In the genomic region with DNA sequence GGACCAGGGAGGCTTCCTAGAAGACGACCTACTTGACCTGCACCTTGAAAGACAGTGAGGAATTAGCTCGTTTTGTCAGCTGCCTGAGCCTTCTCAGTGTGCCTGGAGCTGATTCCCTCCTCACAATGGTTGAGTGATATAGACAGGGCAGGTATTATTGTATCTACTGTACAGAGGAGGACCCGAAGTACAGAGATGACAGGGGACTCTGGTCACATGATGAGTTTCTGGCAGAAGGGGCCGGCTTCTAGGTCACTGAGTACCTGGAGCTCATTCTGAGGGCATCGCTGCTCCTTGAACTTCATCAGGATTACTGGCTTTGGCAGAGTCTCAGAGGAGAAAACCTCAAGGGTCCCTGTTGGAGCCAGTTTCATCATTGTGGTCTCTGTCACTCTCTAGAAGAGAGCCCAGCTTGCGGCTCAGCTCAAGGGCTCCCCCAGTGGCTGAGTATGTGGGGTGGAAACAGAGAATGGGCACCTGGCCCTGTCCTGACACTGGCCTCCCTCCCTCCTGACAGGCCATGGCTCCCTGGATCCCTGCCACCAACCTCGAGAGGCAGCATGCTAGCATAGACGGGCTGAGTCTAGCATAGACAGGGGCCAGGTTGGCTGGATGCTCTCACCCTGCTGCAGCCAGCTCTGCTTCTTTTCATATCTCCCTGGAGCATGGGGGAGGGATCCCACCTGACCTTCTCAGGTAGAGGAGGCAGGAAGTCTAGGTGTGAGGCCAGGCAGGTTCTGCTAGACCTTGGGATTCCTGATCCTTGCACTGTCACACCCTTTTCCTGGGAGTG, we compare ENCODE assay signal across 8 cellular contexts. TPM values are rescaled to one million over a fixed set of nuclear protein-coding genes. Genes with fewer than 3 reads are reported as not detected.
DNase-seq lines count a peak whose midpoint lies in the region; ATAC-seq, FAIRE-seq and TF ChIP-seq lines count a peak whose summit lies in the region.

No MANE protein-coding gene starts in this region.

- CTCF ChIA-PET in A549 (lab: Yijun Ruan, JAX) = interaction anchor here (0.7 to 9.3 kb wide), 25 partner anchors 10 to 71 kb away, joined by 3 to 89 read pairs (median 4); a partner anchor contains a TSS

- peaks cover 100% of the 10 kb centered on the region for H3K27me3 ChIP-seq in neural progenitor cell
- H3K27me3 ChIP-seq in effector memory CD4-positive, alpha-beta T cell (replicated peaks; ENCODE audit: control insufficient read depth, insufficient read depth, low read length, poor library complexity, severe bottlenecking) = no peaks in the 10 kb centered on the region

- H3K27ac ChIP-seq in A549 (no peak overlapping the region), neural progenitor cell (no peak overlapping the region)
- H3K27ac ChIP-seq in effector memory CD4-positive, alpha-beta T cell (ENCODE audit: insufficient read depth, low read length, poor library complexity, severe bottlenecking) = no peak overlapping the region

- POLR2A ChIA-PET in A549 (lab: Yijun Ruan, JAX) = no interaction called here

- peak; percentile 32 to 52 for TF ChIP-seq RAD21 in A549 (conservative IDR thresholded peaks at IDR 0.05 in 1 of 2, IDR thresholded peaks at IDR 0.05 in 1 of 2)

- H3K79me2 ChIP-seq in neural progenitor cell (ENCODE audit: low read depth) = no peaks in the 10 kb centered on the region

- H3K4me3 ChIP-seq in A549 (no peak overlapping the region), GM12875 (ENCODE audit: low read depth, low read length) (no peak overlapping the region), fibroblast of mammary gland (ENCODE audit: control insufficient read depth, low read depth, low read length) (no peak overlapping the region), neural progenitor cell (no peak overlapping the region)
- H3K4me3 ChIP-seq in effector memory CD4-positive, alpha-beta T cell (ENCODE audit: insufficient read depth, low read depth, low read length, poor library complexity, severe bottlenecking) = no peak overlapping the region

- peak; percentile 47 for TF ChIP-seq CTCF in A549 (IDR thresholded peaks at IDR 0.05)
- TF ChIP-seq CTCF in GM12875 (IDR thresholded peaks at IDR 0.05; ENCODE audit: borderline replicate concordance, insufficient read depth, low read depth, low read length) = peak; percentile 96
- peak; percentile 87 for TF ChIP-seq CTCF in fibroblast of mammary gland (conservative IDR thresholded peaks at IDR 0.05; ENCODE audit: control insufficient read depth, insufficient read depth, low read depth, low read length)
- peak; percentile 74 for TF ChIP-seq CTCF in neural progenitor cell (IDR thresholded peaks at IDR 0.05)

- no peak for TF ChIP-seq POLR2A in A549 (IDR thresholded peaks at IDR 0.05; ENCODE audit: low read length)

- H3K36me3 ChIP-seq in neural progenitor cell = no peaks in the 10 kb centered on the region
- no peaks in the 10 kb centered on the region for H3K36me3 ChIP-seq in effector memory CD4-positive, alpha-beta T cell (ENCODE audit: control insufficient read depth, insufficient read depth, low read length)

- H3K27me3 Mint-ChIP-seq in neural progenitor cell (ENCODE audit: insufficient read depth, low read depth) = peaks cover 84% of the 10 kb centered on the region

- H2AFZ ChIP-seq in neural progenitor cell (replicated peaks) = no peak overlapping the region

- no peak for FAIRE-seq in A549 (lab: Jason Lieb, UNC)

- DNase-seq in A549 (ENCODE audit: low read depth in 1 of 2, low spot score in 1 of 2) = peak; percentile 42 to 68
- DNase-seq in NCI-H2196 treated with DMSO at 0.1 percent for 48 hours (lab: John Stamatoyannopoulos, UW; ENCODE audit: unreplicated experiment) = peak; percentile 85
- DNase-seq in activated CD8-positive, alpha-beta memory T cell treated with anti-CD3 and anti-CD28 coated beads, Interleukin-2, amount 50 U/mL, for 4 hours = peak; percentile 54
- DNase-seq in fibroblast of mammary gland (ENCODE audit: low read depth) = peak; percentile 69
- peak; percentile 69 for DNase-seq in neural progenitor cell (ENCODE audit: low spot score)
- no peak for DNase-seq in NCI-H2081 treated with DMSO at 0.1 percent for 48 hours (lab: John Stamatoyannopoulos, UW)
- DNase-seq in effector memory CD4-positive, alpha-beta T cell = no peak

- H3K4me2 ChIP-seq in A549 (no peak overlapping the region), neural progenitor cell (no peak overlapping the region)

- peak; percentile 84 to 94; a peak in 5 of 6 replicates for ATAC-seq in A549

- H3K27ac Mint-ChIP-seq in neural progenitor cell = no peak overlapping the region

- no peak for TF ChIP-seq EP300 in A549 (IDR thresholded peaks at IDR 0.05)

- peaks cover 5% of the 10 kb centered on the region for H3K9me3 Mint-ChIP-seq in neural progenitor cell

- peaks cover 31% of the 10 kb centered on the region for H3K4me1 Mint-ChIP-seq in neural progenitor cell

- 90% methylated on average over 6 of the region's 8 CpGs for WGBS in A549 (ENCODE audit: missing lambda C conversion rate)

- H3K4me1 ChIP-seq in A549 = peaks cover 17% of the 10 kb centered on the region
- peaks cover 15% of the 10 kb centered on the region for H3K4me1 ChIP-seq in neural progenitor cell
- no peaks in the 10 kb centered on the region for H3K4me1 ChIP-seq in effector memory CD4-positive, alpha-beta T cell (ENCODE audit: control insufficient read depth, insufficient read depth, low read length, poor library complexity, severe bottlenecking)

- H3K9me3 ChIP-seq in A549 (no peaks in the 10 kb centered on the region), neural progenitor cell (ENCODE audit: low read depth) (no peaks in the 10 kb centered on the region)
- H3K9me3 ChIP-seq in effector memory CD4-positive, alpha-beta T cell (ENCODE audit: control insufficient read depth, low read length) = no peaks in the 10 kb centered on the region

- H3K4me3 Mint-ChIP-seq in neural progenitor cell = peak overlapping the region; percentile 70

- H3K9ac ChIP-seq in neural progenitor cell = no peak overlapping the region

- H3F3A ChIP-seq in neural progenitor cell (ENCODE audit: low read depth) = no peaks in the 10 kb centered on the region

- H4K20me1 ChIP-seq in neural progenitor cell (ENCODE audit: low read depth) = peaks cover 20% of the 10 kb centered on the region

- H3K36me3 Mint-ChIP-seq in neural progenitor cell = no peaks in the 10 kb centered on the region

TF ChIP-seq in A549, 52 proteins besides CTCF, POLR2A, EP300 and RAD21:
- TF ChIP-seq, protein P1, sequence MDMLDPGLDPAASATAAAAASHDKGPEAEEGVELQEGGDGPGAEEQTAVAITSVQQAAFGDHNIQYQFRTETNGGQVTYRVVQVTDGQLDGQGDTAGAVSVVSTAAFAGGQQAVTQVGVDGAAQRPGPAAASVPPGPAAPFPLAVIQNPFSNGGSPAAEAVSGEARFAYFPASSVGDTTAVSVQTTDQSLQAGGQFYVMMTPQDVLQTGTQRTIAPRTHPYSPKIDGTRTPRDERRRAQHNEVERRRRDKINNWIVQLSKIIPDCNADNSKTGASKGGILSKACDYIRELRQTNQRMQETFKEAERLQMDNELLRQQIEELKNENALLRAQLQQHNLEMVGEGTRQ (IDR thresholded peaks at IDR 0.05) = 0 out of 2 replicates have a peak, but pooled peaks have one; percentile 6
- 0 out of 3 replicates have a peak, but pooled peaks have one; percentile 18 for TF ChIP-seq SMC3 (IDR thresholded peaks at IDR 0.05)
- TF ChIP-seq, protein P2, sequence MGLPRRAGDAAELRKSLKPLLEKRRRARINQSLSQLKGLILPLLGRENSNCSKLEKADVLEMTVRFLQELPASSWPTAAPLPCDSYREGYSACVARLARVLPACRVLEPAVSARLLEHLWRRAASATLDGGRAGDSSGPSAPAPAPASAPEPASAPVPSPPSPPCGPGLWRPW (IDR thresholded peaks at IDR 0.05) = no peak
TF ChIP-seq in A549: peak in this region for 2.

RNA-seq across cellular contexts. Expression of a gene that starts 38.7 kb away (rescaled TPM):
- polyA plus RNA-seq in A549 (2011; rRNA removed) = 0.52 and 1.0 TPM in 2 replicates
- polyA plus RNA-seq in A549 (2012; cell fraction: cytosol; rRNA removed) = 1.1 and 1.5 TPM in 2 replicates
- 1.5 and 2.0 TPM in 2 replicates for polyA plus RNA-seq in A549 (2012; cell fraction: nucleus; rRNA removed)
- polyA plus RNA-seq in A549 (2017; fragmentation: RNase III; extraction: RNeasy Plus Mini Kit Qiagen cat#74134 plus additional on column Dnase treatment) = 3.0 to 4.5 TPM (median 3.0 TPM) in 3 replicates
- polyA minus RNA-seq in A549 (2011; rRNA and poly(A)+ RNA removed) = 1.1 and 2.5 TPM in 2 replicates
- 0.06 TPM in 2 replicates for total RNA-seq in neural progenitor cell (ENCODE audit: low replicate concordance)

Comparison
In these comparisons a context has a peak if more than half of its experiments do, and no peak if none do; other contexts are left out.
1. DNase-seq: peak in A549 (2 of 2), NCI-H2196 treated with DMSO at 0.1 percent for 48 hours (single experiment), activated CD8-positive, alpha-beta memory T cell treated with anti-CD3 and anti-CD28 coated beads, Interleukin-2, amount 50 U/mL, for 4 hours (single experiment), fibroblast of mammary gland (single experiment) and neural progenitor cell (single experiment); none in NCI-H2081 treated with DMSO at 0.1 percent for 48 hours (single experiment) and effector memory CD4-positive, alpha-beta T cell (0 of 3).
2. Peak in every context shown above with its lines, with median percentiles within 50 percentile points of each other: CTCF ChIP-seq.